In the genomic region with DNA sequence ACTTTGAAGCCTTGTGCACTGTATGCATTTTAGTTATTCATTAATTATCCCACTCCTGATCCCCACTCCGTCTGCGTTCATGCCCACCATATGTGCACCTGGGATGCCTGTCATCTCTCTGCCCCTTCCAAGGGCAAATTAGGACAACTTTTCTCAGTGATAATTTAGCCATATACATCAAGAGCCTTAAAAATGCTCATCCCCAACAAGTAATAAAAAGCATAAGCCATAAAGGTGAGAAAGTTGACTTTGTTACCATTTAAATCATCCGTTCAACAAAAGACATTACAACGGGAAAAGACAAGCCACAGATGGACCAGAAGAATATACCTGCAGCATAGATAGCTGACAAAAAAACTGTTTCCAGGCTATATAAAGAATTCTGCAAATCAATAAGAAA, we compare ENCODE assay signal across 29 cellular contexts.
"Had no signal": no experiment of that assay in that cellular context is flagged by ENCODE, and none has a peak within 500 bp of the region (broad histone marks: within the 10 kb centered on the region; RNA-seq: fewer than 3 reads in every experiment).

No MANE protein-coding gene starts in this region.

- H3K9me3 ChIP-seq: colonic mucosa, esophagus muscularis mucosa, esophagus squamous epithelium, gastrocnemius medialis, gastroesophageal sphincter, heart left ventricle, heart right ventricle had no signal

- ATAC-seq: effector memory CD8-positive, alpha-beta T cell; esophagus mucosa; foreskin keratinocyte; gastrocnemius medialis; gastroesophageal sphincter; heart left ventricle; heart right ventricle had no signal

- H3K4me3 ChIP-seq: colonic mucosa, coronary artery, dorsolateral prefrontal cortex, esophagus muscularis mucosa, esophagus squamous epithelium, gastrocnemius medialis, gastroesophageal sphincter, heart left ventricle, heart right ventricle had no signal

- H3K27ac ChIP-seq: colonic mucosa, coronary artery, dorsolateral prefrontal cortex, epithelial cell of prostate, esophagus muscularis mucosa, esophagus squamous epithelium, foreskin keratinocyte, gastrocnemius medialis, gastroesophageal sphincter, heart left ventricle, heart right ventricle had no signal

- H3K4me1 ChIP-seq: colonic mucosa, esophagus muscularis mucosa, esophagus squamous epithelium, foreskin keratinocyte, gastrocnemius medialis, gastroesophageal sphincter, heart left ventricle, heart right ventricle had no signal

- H3K27ac Mint-ChIP-seq: dendritic cell treated with granulocyte-macrophage colony-stimulating factor and Interleukin-4, amounts not matched to agents 40 ng/mL and 50 ng/mL, for 4 days; effector memory CD8-positive, alpha-beta T cell; endodermal cell had no signal

- DNase-seq: colonic mucosa; cortex of kidney; dermis blood vessel endothelial cell; dorsolateral prefrontal cortex; effector CD4-positive, alpha-beta T cell; effector CD8-positive, alpha-beta T cell; effector memory CD4-positive, alpha-beta T cell; effector memory CD8-positive, alpha-beta T cell; endodermal cell; erythroblast; esophagus squamous epithelium; foreskin fibroblast; foreskin keratinocyte; foreskin melanocyte; gastrocnemius medialis; glutamatergic neuron; head of caudate nucleus; heart left ventricle; heart right ventricle had no signal

- FAIRE-seq: colon, endometrium, endothelial cell of umbilical vein, frontal cortex had no signal

- H3K27me3 ChIP-seq: colonic mucosa, dorsolateral prefrontal cortex had no signal

- H3K9me3 Mint-ChIP-seq: dendritic cell treated with granulocyte-macrophage colony-stimulating factor and Interleukin-4, amounts not matched to agents 40 ng/mL and 50 ng/mL, for 4 days; effector memory CD8-positive, alpha-beta T cell; endodermal cell had no signal

- H3K4me3 Mint-ChIP-seq: dendritic cell treated with granulocyte-macrophage colony-stimulating factor and Interleukin-4, amounts not matched to agents 40 ng/mL and 50 ng/mL, for 4 days; effector memory CD8-positive, alpha-beta T cell; endodermal cell had no signal

- H3K36me3 ChIP-seq: colonic mucosa, esophagus muscularis mucosa, esophagus squamous epithelium, gastrocnemius medialis, gastroesophageal sphincter, heart left ventricle, heart right ventricle had no signal
